ENCODE assay signal across 19 cellular contexts in the genomic region with DNA sequence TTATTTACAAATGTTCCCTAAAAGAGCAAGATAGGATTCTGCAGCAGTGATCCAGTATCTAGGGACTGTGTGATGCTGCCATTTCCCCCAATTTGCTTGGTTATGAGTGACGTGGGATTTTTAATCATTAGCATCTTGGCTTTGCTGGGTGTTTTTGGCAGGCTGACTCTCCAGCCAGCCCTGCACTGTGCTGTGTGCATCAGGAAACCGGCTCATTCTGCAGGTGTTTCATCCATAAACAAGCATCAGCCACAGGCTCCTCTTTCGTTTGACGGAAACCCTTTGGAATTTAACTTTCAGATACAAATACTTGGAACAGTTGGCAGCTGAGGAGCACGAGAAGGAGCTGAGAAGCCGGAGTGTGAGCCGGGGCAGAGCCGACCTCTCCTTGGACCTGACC.
DNase-seq lines count a peak whose midpoint lies in the region; ATAC-seq and TF ChIP-seq lines count a peak whose summit lies in the region.
"Had no signal": no experiment of that assay in that cellular context is flagged by ENCODE, and none has a peak within 500 bp of the region (broad histone marks: within the 10 kb centered on the region; RNA-seq: fewer than 3 reads in every experiment).

No MANE protein-coding gene starts in this region.

- H3K4me2 ChIP-seq in GM23248 (ENCODE audit: unreplicated experiment), result peak overlapping the region; percentile 86
- H3K4me2 ChIP-seq: A549 had no signal

- no peak overlapping the region for H3K27ac Mint-ChIP-seq in T-cell
- H3K27ac Mint-ChIP-seq: activated B cell treated with CpG ODN at 0.5 μM for 24 hours; immature natural killer cell; stimulated activated naive B cell treated with anti-CD40 and anti-IgM and Interleukin-4, amounts not matched to agents 10 μg/mL and 1 μg/mL and 100 μg/mL, for 72 hours had no signal

- no peaks in the 10 kb centered on the region for H3K9me3 Mint-ChIP-seq in T-cell
- H3K9me3 Mint-ChIP-seq: activated B cell treated with CpG ODN at 0.5 μM for 24 hours; immature natural killer cell; nephron progenitor cell; stimulated activated naive B cell treated with anti-CD40 and anti-IgM and Interleukin-4, amounts not matched to agents 10 μg/mL and 1 μg/mL and 100 μg/mL, for 72 hours had no signal

- peak overlapping the region; percentile 71 for H3K27ac ChIP-seq in GM23248
- peak overlapping the region; percentile 75 for H3K27ac ChIP-seq in muscle layer of colon (ENCODE audit: low read depth, low read length)
- H3K27ac ChIP-seq: A549, upper lobe of left lung had no signal

- H3K36me3 ChIP-seq in GM23248 (ENCODE audit: low read depth) (no peaks in the 10 kb centered on the region), muscle layer of colon (ENCODE audit: insufficient read depth, low read length) (no peaks in the 10 kb centered on the region)
- H3K36me3 ChIP-seq: upper lobe of left lung had no signal

- H3K4me3 ChIP-seq in AG04449 (ENCODE audit: low read depth, low read length), result peak overlapping the region; percentile 56
- H3K4me3 ChIP-seq in GM23248, result peak overlapping the region; percentile 53
- peak overlapping the region; percentile 7 for H3K4me3 ChIP-seq in astrocyte of the cerebellum (ENCODE audit: low read depth, low read length)
- H3K4me3 ChIP-seq in muscle layer of colon (ENCODE audit: low read depth in 1 of 2, low read length in 2 of 2), result peak overlapping the region; percentile 51 to 59
- H3K4me3 ChIP-seq: A549, lung, upper lobe of left lung had no signal

- ATAC-seq in T-cell (replicated peaks in 1 of 4), result no peak
- ATAC-seq: A549; stimulated activated naive B cell treated with anti-CD40 and anti-IgM and Interleukin-4, amounts not matched to agents 10 μg/mL and 1 μg/mL and 100 μg/mL, for 72 hours had no signal

- POLR2A ChIA-PET in AG04449 (lab: Yijun Ruan, JAX), result interaction anchor here (1.1 kb wide), 1 partner anchor 19 kb away, joined by 6 read pairs; no protein-coding TSS in a partner anchor
- POLR2A ChIA-PET in T-cell (lab: Charles Lee), result no interaction called here

- H3K9ac ChIP-seq in GM23248 (peak overlapping the region; percentile 44), muscle layer of colon (ENCODE audit: low read length) (peak overlapping the region; percentile 15)

- CTCF ChIA-PET in AG04449 (lab: Yijun Ruan, JAX) (interaction anchor here (0.8 to 2.9 kb wide), 5 partner anchors 63 to 118 kb away, joined by 3 to 12 read pairs (median 5); no protein-coding TSS in a partner anchor), T-cell (lab: Charles Lee) (no interaction called here)

- H3K9me2 ChIP-seq in GM23248 (ENCODE audit: insufficient read depth), result no peaks in the 10 kb centered on the region

- no peak for DNase-seq in AG04449 (ENCODE audit: low read depth, low spot score)
- DNase-seq in GM23248, result peak; percentile 67
- no peak for DNase-seq in astrocyte of the cerebellum (ENCODE audit: low read depth)
- DNase-seq in activated CD4-positive, alpha-beta T cell treated with anti-CD3 and anti-CD28 coated beads, Interleukin-2, amount 50 U/mL, for 4 hours, result no peak
- DNase-seq in T-cell, result no peak
- no peak for DNase-seq in NCI-H1105 treated with DMSO at 0.1 percent for 48 hours (lab: John Stamatoyannopoulos, UW)
- DNase-seq in HuH-7 (ENCODE audit: low spot score), result no peak
- DNase-seq: activated B cell treated with CpG ODN at 0.5 μM for 24 hours; GDM1; glutamatergic neuron; immature natural killer cell; NCI-H146; NCI-H345; nephron progenitor cell; stimulated activated naive B cell treated with anti-CD40 and anti-IgM and Interleukin-4, amounts not matched to agents 10 μg/mL and 1 μg/mL and 100 μg/mL, for 72 hours had no signal

- in situ Hi-C loops in GM23248 (cut with MboI) (no loop called here), astrocyte of the cerebellum (cut with HindIII; ENCODE audit: low sequenced_read_pairs) (no loop called here)

- no peak overlapping the region for H3K4me3 Mint-ChIP-seq in T-cell
- H3K4me3 Mint-ChIP-seq: activated B cell treated with CpG ODN at 0.5 μM for 24 hours; immature natural killer cell; nephron progenitor cell; stimulated activated naive B cell treated with anti-CD40 and anti-IgM and Interleukin-4, amounts not matched to agents 10 μg/mL and 1 μg/mL and 100 μg/mL, for 72 hours had no signal

- H3K27me3 ChIP-seq in GM23248 (replicated peaks; ENCODE audit: insufficient read depth) (no peaks in the 10 kb centered on the region), muscle layer of colon (ENCODE audit: control insufficient read depth in 1 of 2, insufficient read depth in 2 of 2, low read length in 2 of 2) (no peaks in the 10 kb centered on the region)
- H3K27me3 ChIP-seq: upper lobe of left lung had no signal

- no peaks in the 10 kb centered on the region for H3K36me3 Mint-ChIP-seq in T-cell
- H3K36me3 Mint-ChIP-seq: immature natural killer cell; stimulated activated naive B cell treated with anti-CD40 and anti-IgM and Interleukin-4, amounts not matched to agents 10 μg/mL and 1 μg/mL and 100 μg/mL, for 72 hours had no signal

- H3K4me1 Mint-ChIP-seq in T-cell, result no peaks in the 10 kb centered on the region
- H3K4me1 Mint-ChIP-seq: activated B cell treated with CpG ODN at 0.5 μM for 24 hours; immature natural killer cell; stimulated activated naive B cell treated with anti-CD40 and anti-IgM and Interleukin-4, amounts not matched to agents 10 μg/mL and 1 μg/mL and 100 μg/mL, for 72 hours had no signal

- H3K79me2 ChIP-seq in GM23248 (ENCODE audit: insufficient read depth), result no peaks in the 10 kb centered on the region

- H3F3A ChIP-seq in GM23248 (ENCODE audit: insufficient read depth), result peaks cover 63% of the 10 kb centered on the region

- no peaks in the 10 kb centered on the region for H4K20me1 ChIP-seq in GM23248 (ENCODE audit: insufficient read depth)

- H3K9me3 ChIP-seq in GM23248 (ENCODE audit: low read depth) (no peaks in the 10 kb centered on the region), muscle layer of colon (ENCODE audit: low read length) (no peaks in the 10 kb centered on the region)
- H3K9me3 ChIP-seq: A549, upper lobe of left lung had no signal

- H3K27me3 Mint-ChIP-seq in T-cell, result peaks cover 2 to 4% of the 10 kb centered on the region in 2 donors
- H3K27me3 Mint-ChIP-seq: activated B cell treated with CpG ODN at 0.5 μM for 24 hours had no signal

- TF ChIP-seq CTCF in AG04449 (IDR thresholded peaks at IDR 0.05; ENCODE audit: insufficient read depth, low read length, missing control alignments) (no peak), astrocyte of the cerebellum (IDR thresholded peaks at IDR 0.05; ENCODE audit: low read depth, low read length, missing control alignments) (no peak)

- WGBS in GM23248 (ENCODE audit: low coverage in 1 of 2, low lambda C conversion rate in 2 of 2, missing lambda C conversion rate in 2 of 2), 2 experiments, result 3 to 6% methylated on average over 8 of the region's 8 CpGs

- 0 out of 2 replicates have a peak overlapping the region, but pooled peaks have one; percentile 9 for H2AFZ ChIP-seq in GM23248

- H3K4me1 ChIP-seq in GM23248 (ENCODE audit: insufficient read depth), result peaks cover 50% of the 10 kb centered on the region
- H3K4me1 ChIP-seq in muscle layer of colon (ENCODE audit: insufficient read depth, low read length), result peaks cover 35% of the 10 kb centered on the region
- H3K4me1 ChIP-seq: A549 had no signal
